3 cellular contexts compared by ENCODE assay signal in the genomic region with DNA sequence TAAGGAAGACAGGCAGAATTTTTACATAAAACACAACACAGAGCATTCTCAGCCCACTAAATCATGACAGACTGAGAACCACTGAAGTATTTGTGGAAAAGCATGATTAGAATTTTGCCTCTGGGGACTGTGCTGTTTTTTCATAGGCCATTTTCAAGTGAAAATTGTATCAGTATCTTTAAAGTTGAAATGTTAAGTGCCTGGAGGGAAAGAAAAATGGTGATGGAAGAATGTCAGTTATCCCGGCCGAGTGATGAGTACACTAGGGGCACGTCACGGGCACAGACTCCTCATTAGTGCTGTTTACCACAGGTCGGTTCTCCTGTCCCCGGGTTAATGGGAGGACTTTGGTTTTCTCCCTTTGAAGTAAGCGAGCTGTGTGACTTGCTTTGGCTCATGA.
A peak's percentile ranks its signal among the peaks of the same experiment; 100 is the strongest.
TF ChIP-seq lines count a peak whose summit lies in the region.

No MANE protein-coding gene starts in this region.

TF ChIP-seq in SK-N-SH, 30 proteins besides CTCF, POLR2A, EP300 and RAD21:
- TF ChIP-seq, protein P1, sequence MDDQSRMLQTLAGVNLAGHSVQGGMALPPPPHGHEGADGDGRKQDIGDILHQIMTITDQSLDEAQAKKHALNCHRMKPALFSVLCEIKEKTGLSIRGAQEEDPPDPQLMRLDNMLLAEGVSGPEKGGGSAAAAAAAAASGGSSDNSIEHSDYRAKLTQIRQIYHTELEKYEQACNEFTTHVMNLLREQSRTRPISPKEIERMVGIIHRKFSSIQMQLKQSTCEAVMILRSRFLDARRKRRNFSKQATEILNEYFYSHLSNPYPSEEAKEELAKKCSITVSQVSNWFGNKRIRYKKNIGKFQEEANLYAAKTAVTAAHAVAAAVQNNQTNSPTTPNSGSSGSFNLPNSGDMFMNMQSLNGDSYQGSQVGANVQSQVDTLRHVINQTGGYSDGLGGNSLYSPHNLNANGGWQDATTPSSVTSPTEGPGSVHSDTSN (IDR thresholded peaks at IDR 0.05), result 0 out of 2 replicates have a peak, but pooled peaks have one; percentile 3
- no peak for TF ChIP-seq FOXJ3 (CRISPR knock-in tag; IDR thresholded peaks at IDR 0.05)

TF ChIP-seq in SK-N-SH treated with all-trans-retinoic acid at 6 μM for 48 hours, 23 proteins besides CTCF, POLR2A, EP300 and RAD21:
- TF ChIP-seq, protein P2, sequence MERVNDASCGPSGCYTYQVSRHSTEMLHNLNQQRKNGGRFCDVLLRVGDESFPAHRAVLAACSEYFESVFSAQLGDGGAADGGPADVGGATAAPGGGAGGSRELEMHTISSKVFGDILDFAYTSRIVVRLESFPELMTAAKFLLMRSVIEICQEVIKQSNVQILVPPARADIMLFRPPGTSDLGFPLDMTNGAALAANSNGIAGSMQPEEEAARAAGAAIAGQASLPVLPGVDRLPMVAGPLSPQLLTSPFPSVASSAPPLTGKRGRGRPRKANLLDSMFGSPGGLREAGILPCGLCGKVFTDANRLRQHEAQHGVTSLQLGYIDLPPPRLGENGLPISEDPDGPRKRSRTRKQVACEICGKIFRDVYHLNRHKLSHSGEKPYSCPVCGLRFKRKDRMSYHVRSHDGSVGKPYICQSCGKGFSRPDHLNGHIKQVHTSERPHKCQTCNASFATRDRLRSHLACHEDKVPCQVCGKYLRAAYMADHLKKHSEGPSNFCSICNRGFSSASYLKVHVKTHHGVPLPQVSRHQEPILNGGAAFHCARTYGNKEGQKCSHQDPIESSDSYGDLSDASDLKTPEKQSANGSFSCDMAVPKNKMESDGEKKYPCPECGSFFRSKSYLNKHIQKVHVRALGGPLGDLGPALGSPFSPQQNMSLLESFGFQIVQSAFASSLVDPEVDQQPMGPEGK (CRISPR knock-in tag; IDR thresholded peaks at IDR 0.05; ENCODE audit: borderline replicate concordance), result no peak
- TF ChIP-seq ARNTL (CRISPR knock-in tag; IDR thresholded peaks at IDR 0.05; ENCODE audit: borderline replicate concordance, low read depth) (no peak), ZNF565 (CRISPR knock-in tag; conservative IDR thresholded peaks at IDR 0.05; ENCODE audit: low read depth) (no peak), ZC3H10 (CRISPR knock-in tag; IDR thresholded peaks at IDR 0.05) (no peak), ZFP30 (CRISPR knock-in tag; IDR thresholded peaks at IDR 0.05) (no peak), ISL1 (CRISPR knock-in tag; IDR thresholded peaks at IDR 0.05) (no peak; the same call in none of the 2 replicates), TCF4 (CRISPR knock-in tag; IDR thresholded peaks at IDR 0.05; ENCODE audit: borderline replicate concordance) (no peak), OSR1 (CRISPR knock-in tag; IDR thresholded peaks at IDR 0.05) (no peak), TOX (CRISPR knock-in tag; IDR thresholded peaks at IDR 0.05; ENCODE audit: borderline replicate concordance) (no peak), ZNF70 (CRISPR knock-in tag; IDR thresholded peaks at IDR 0.05) (no peak)
- TF ChIP-seq, protein P3, sequence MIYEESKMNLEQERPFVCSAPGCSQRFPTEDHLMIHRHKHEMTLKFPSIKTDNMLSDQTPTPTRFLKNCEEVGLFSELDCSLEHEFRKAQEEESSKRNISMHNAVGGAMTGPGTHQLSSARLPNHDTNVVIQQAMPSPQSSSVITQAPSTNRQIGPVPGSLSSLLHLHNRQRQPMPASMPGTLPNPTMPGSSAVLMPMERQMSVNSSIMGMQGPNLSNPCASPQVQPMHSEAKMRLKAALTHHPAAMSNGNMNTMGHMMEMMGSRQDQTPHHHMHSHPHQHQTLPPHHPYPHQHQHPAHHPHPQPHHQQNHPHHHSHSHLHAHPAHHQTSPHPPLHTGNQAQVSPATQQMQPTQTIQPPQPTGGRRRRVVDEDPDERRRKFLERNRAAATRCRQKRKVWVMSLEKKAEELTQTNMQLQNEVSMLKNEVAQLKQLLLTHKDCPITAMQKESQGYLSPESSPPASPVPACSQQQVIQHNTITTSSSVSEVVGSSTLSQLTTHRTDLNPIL (CRISPR knock-in tag; IDR thresholded peaks at IDR 0.05; ENCODE audit: low read depth), result no peak
- TF ChIP-seq, protein P4, sequence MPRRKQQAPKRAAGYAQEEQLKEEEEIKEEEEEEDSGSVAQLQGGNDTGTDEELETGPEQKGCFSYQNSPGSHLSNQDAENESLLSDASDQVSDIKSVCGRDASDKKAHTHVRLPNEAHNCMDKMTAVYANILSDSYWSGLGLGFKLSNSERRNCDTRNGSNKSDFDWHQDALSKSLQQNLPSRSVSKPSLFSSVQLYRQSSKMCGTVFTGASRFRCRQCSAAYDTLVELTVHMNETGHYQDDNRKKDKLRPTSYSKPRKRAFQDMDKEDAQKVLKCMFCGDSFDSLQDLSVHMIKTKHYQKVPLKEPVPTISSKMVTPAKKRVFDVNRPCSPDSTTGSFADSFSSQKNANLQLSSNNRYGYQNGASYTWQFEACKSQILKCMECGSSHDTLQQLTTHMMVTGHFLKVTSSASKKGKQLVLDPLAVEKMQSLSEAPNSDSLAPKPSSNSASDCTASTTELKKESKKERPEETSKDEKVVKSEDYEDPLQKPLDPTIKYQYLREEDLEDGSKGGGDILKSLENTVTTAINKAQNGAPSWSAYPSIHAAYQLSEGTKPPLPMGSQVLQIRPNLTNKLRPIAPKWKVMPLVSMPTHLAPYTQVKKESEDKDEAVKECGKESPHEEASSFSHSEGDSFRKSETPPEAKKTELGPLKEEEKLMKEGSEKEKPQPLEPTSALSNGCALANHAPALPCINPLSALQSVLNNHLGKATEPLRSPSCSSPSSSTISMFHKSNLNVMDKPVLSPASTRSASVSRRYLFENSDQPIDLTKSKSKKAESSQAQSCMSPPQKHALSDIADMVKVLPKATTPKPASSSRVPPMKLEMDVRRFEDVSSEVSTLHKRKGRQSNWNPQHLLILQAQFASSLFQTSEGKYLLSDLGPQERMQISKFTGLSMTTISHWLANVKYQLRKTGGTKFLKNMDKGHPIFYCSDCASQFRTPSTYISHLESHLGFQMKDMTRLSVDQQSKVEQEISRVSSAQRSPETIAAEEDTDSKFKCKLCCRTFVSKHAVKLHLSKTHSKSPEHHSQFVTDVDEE (CRISPR knock-in tag; IDR thresholded peaks at IDR 0.05), result no peak

TF ChIP-seq in H1, 55 proteins besides CTCF, POLR2A, EP300 and RAD21:
- TF ChIP-seq, protein P5, sequence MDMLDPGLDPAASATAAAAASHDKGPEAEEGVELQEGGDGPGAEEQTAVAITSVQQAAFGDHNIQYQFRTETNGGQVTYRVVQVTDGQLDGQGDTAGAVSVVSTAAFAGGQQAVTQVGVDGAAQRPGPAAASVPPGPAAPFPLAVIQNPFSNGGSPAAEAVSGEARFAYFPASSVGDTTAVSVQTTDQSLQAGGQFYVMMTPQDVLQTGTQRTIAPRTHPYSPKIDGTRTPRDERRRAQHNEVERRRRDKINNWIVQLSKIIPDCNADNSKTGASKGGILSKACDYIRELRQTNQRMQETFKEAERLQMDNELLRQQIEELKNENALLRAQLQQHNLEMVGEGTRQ (IDR thresholded peaks at IDR 0.05; ENCODE audit: low read length), result no peak
- TF ChIP-seq CEBPB (IDR thresholded peaks at IDR 0.05; ENCODE audit: low read depth, low read length) (no peak), KDM4A (IDR thresholded peaks at IDR 0.05; ENCODE audit: low read depth, low read length, severe bottlenecking) (no peak), EZH2 (IDR thresholded peaks at IDR 0.05; ENCODE audit: low read depth, low read length, severe bottlenecking) (no peak), ZNF274 (IDR thresholded peaks at IDR 0.05; ENCODE audit: borderline replicate concordance, extremely low read depth, low read length) (no peak), SAP30 (IDR thresholded peaks at IDR 0.05; ENCODE audit: insufficient read depth, insufficient replicate concordance, low read length) (no peak), GABPA (IDR thresholded peaks at IDR 0.05; ENCODE audit: borderline replicate concordance, insufficient read depth, low read length) (no peak), ASH2L (IDR thresholded peaks at IDR 0.05; ENCODE audit: low read length) (no peak), CTBP2 (IDR thresholded peaks at IDR 0.05; ENCODE audit: borderline replicate concordance, insufficient read depth, insufficient read length, low read length) (no peak), HDAC6 (IDR thresholded peaks at IDR 0.05; ENCODE audit: low read depth, low read length) (no peak), POU5F1 (IDR thresholded peaks at IDR 0.05; ENCODE audit: low read depth, low read length) (no peak), YY1 (IDR thresholded peaks at IDR 0.05; ENCODE audit: low read depth, low read length) (no peak), SIN3A (conservative IDR thresholded peaks at IDR 0.05 in 1 of 2, IDR thresholded peaks at IDR 0.05 in 1 of 2; ENCODE audit: low read depth in 1 of 2, low read length in 2 of 2) (no peak), RXRA (IDR thresholded peaks at IDR 0.05; ENCODE audit: insufficient read depth, low read depth, low read length) (no peak), CBX5 (IDR thresholded peaks at IDR 0.05; ENCODE audit: low read depth, low read length) (no peak), NRF1 (IDR thresholded peaks at IDR 0.05; ENCODE audit: low read depth, low read length) (no peak), SUZ12 (IDR thresholded peaks at IDR 0.05; ENCODE audit: low read length) (no peak), CHD2 (IDR thresholded peaks at IDR 0.05; ENCODE audit: low read length) (no peak)
- TF ChIP-seq, protein P6, sequence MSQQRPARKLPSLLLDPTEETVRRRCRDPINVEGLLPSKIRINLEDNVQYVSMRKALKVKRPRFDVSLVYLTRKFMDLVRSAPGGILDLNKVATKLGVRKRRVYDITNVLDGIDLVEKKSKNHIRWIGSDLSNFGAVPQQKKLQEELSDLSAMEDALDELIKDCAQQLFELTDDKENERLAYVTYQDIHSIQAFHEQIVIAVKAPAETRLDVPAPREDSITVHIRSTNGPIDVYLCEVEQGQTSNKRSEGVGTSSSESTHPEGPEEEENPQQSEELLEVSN (IDR thresholded peaks at IDR 0.05), result no peak
- TF ChIP-seq, protein P7, sequence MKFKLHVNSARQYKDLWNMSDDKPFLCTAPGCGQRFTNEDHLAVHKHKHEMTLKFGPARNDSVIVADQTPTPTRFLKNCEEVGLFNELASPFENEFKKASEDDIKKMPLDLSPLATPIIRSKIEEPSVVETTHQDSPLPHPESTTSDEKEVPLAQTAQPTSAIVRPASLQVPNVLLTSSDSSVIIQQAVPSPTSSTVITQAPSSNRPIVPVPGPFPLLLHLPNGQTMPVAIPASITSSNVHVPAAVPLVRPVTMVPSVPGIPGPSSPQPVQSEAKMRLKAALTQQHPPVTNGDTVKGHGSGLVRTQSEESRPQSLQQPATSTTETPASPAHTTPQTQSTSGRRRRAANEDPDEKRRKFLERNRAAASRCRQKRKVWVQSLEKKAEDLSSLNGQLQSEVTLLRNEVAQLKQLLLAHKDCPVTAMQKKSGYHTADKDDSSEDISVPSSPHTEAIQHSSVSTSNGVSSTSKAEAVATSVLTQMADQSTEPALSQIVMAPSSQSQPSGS (IDR thresholded peaks at IDR 0.05; ENCODE audit: low read length), result no peak
